18 cellular contexts compared by ENCODE assay signal in the genomic region with DNA sequence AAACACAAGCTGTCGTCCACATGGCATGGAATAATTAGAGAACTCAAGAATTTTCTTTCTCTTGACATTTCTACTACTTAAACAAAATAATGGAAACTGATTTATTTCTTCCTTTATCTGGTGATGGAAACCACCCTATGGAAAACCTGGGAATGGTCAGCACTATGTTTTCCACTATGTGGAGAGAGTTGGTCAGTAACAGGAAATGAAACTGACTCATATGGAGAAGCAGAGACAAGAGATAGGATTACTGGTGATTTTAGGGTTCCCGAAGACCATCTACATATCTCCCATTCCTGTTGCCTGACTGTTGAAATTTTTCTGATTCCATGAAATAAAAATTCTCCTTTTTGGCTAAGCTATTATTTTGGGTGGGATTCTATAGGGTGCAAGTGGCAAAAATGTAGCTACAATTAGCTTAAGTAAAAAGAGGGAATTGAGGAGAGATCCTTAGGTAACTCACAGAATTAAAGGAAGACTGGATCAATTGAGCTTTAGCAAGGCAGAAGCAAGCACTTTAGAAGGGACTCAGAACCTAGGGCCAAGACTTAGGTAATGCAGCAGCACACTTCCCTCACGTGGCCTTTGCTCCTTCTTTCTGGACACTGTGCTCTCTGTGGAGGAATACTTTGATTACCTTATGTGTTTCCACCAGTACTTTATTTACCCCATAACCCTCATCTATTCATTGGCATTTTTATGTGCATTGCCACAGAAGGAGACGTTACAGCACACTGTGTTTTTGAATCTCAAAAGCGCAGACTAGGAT.
DNase-seq lines count a peak whose midpoint lies in the region; ATAC-seq and TF ChIP-seq lines count a peak whose summit lies in the region.
"Had no signal": no experiment of that assay in that cellular context is flagged by ENCODE, and none has a peak within 500 bp of the region (broad histone marks: within the 10 kb centered on the region; RNA-seq: fewer than 3 reads in every experiment).

No MANE protein-coding gene starts in this region.

- no peaks in the 10 kb centered on the region for H3K36me3 Mint-ChIP-seq in activated CD4-positive, alpha-beta T cell treated with anti-CD3 and anti-CD28 coated beads for 36 hours (ENCODE audit: low read depth)
- H3K36me3 Mint-ChIP-seq: naive B cell had no signal

- no peaks in the 10 kb centered on the region for H3K36me3 ChIP-seq in ACC112 (ENCODE audit: insufficient read depth, low read length)
- no peaks in the 10 kb centered on the region for H3K36me3 ChIP-seq in brain microvascular endothelial cell (replicated peaks)
- H3K36me3 ChIP-seq: suprapubic skin had no signal

- H3K27ac Mint-ChIP-seq in activated CD4-positive, alpha-beta T cell treated with anti-CD3 and anti-CD28 coated beads for 36 hours, result no peak overlapping the region
- H3K27ac Mint-ChIP-seq: activated CD8-positive, alpha-beta memory T cell treated with anti-CD3 and anti-CD28 coated beads, Interleukin-2, amount 10 ng/mL, durations not matched to agents 7 days and 5 days; naive B cell had no signal

- DNase-seq in HS-27A (ENCODE audit: low read depth) (peak; percentile 84), brain microvascular endothelial cell (peak; percentile 56), left kidney (ENCODE audit: low read depth, low spot score) (peak; percentile 15), anterior cingulate cortex (lab: John Stamatoyannopoulos, UW) (no peak), NCI-H1417 treated with DMSO at 0.1 percent for 48 hours (lab: John Stamatoyannopoulos, UW) (no peak)
- no peak for DNase-seq in activated CD4-positive, alpha-beta T cell treated with anti-CD3 and anti-CD28 coated beads for 36 hours
- DNase-seq: activated CD8-positive, alpha-beta memory T cell treated with anti-CD3 and anti-CD28 coated beads, Interleukin-2, amount 10 ng/mL, durations not matched to agents 7 days and 5 days; activated naive CD4-positive, alpha-beta T cell treated with anti-CD3 and anti-CD28 coated beads, Interleukin-2, amount 50 U/mL, for 16 hours; left cardiac atrium; MV-4-11; naive B cell; NCI-H2081; NCI-H526 treated with DMSO at 0.1 percent for 48 hours; PC-9 had no signal

- no peaks in the 10 kb centered on the region for H3K27me3 ChIP-seq in ACC112 (ENCODE audit: insufficient read depth, low read length)
- no peaks in the 10 kb centered on the region for H3K27me3 ChIP-seq in brain microvascular endothelial cell (replicated peaks)
- H3K27me3 ChIP-seq: suprapubic skin had no signal

- POLR2A ChIA-PET in activated CD4-positive, alpha-beta T cell treated with anti-CD3 and anti-CD28 coated beads for 36 hours (lab: Charles Lee), result no interaction called here

- H3K27me3 Mint-ChIP-seq in activated CD4-positive, alpha-beta T cell treated with anti-CD3 and anti-CD28 coated beads for 36 hours, result no peaks in the 10 kb centered on the region
- H3K27me3 Mint-ChIP-seq: activated CD8-positive, alpha-beta memory T cell treated with anti-CD3 and anti-CD28 coated beads, Interleukin-2, amount 10 ng/mL, durations not matched to agents 7 days and 5 days had no signal

- H3K27ac ChIP-seq in ACC112 (ENCODE audit: low read depth, low read length), result peak overlapping the region; percentile 68
- H3K27ac ChIP-seq in brain microvascular endothelial cell, result peak overlapping the region; percentile 67
- H3K27ac ChIP-seq: A549, PC-9, suprapubic skin had no signal

- no peaks in the 10 kb centered on the region for H3K9me3 Mint-ChIP-seq in activated CD4-positive, alpha-beta T cell treated with anti-CD3 and anti-CD28 coated beads for 36 hours (ENCODE audit: low read depth)

- no peak overlapping the region for H3K4me3 Mint-ChIP-seq in activated CD4-positive, alpha-beta T cell treated with anti-CD3 and anti-CD28 coated beads for 36 hours
- H3K4me3 Mint-ChIP-seq: activated CD8-positive, alpha-beta memory T cell treated with anti-CD3 and anti-CD28 coated beads, Interleukin-2, amount 10 ng/mL, durations not matched to agents 7 days and 5 days; naive B cell had no signal

- no peak for ATAC-seq in HG02981 (IDR thresholded peaks at IDR 0.05; ENCODE audit: unreplicated experiment)
- ATAC-seq in activated CD4-positive, alpha-beta T cell treated with anti-CD3 and anti-CD28 coated beads for 36 hours, result no peak
- ATAC-seq: A549; activated CD8-positive, alpha-beta memory T cell treated with anti-CD3 and anti-CD28 coated beads, Interleukin-2, amount 10 ng/mL, durations not matched to agents 7 days and 5 days; left cardiac atrium had no signal

- H3K4me1 ChIP-seq in ACC112 (ENCODE audit: control insufficient read depth, insufficient read depth, low read length, unreplicated experiment), result peaks cover 57% of the 10 kb centered on the region
- H3K4me1 ChIP-seq: A549 had no signal

- TF ChIP-seq CTCF in brain microvascular endothelial cell (IDR thresholded peaks at IDR 0.05; ENCODE audit: low read depth, low read length, missing control alignments), result no peak

- H2AFZ ChIP-seq in ACC112 (ENCODE audit: low read length, unreplicated experiment), result peak overlapping the region; percentile 53
- H2AFZ ChIP-seq: PC-9 had no signal

- no peaks in the 10 kb centered on the region for H3K79me2 ChIP-seq in ACC112 (ENCODE audit: control insufficient read depth, insufficient read depth, low read length, unreplicated experiment)

- in situ Hi-C loops in brain microvascular endothelial cell (cut with HindIII; ENCODE audit: low pct_ligation_motif_present, low sequenced_read_pairs), result no loop called here

- H3K4me3 ChIP-seq in ACC112 (ENCODE audit: low read depth, low read length) (peak overlapping the region; percentile 60; the same call in 1 of the 2 replicates), brain microvascular endothelial cell (ENCODE audit: low read depth, low read length) (no peak overlapping the region)
- H3K4me3 ChIP-seq: A549, PC-9, suprapubic skin had no signal

- CTCF ChIA-PET in activated CD4-positive, alpha-beta T cell treated with anti-CD3 and anti-CD28 coated beads for 36 hours (lab: Charles Lee), result interaction anchor here (0.6 kb wide), 2 partner anchors 179 to 186 kb away, joined by 3 to 5 read pairs; no protein-coding TSS in a partner anchor

- no peaks in the 10 kb centered on the region for H3K4me1 Mint-ChIP-seq in activated CD4-positive, alpha-beta T cell treated with anti-CD3 and anti-CD28 coated beads for 36 hours
- H3K4me1 Mint-ChIP-seq: activated CD8-positive, alpha-beta memory T cell treated with anti-CD3 and anti-CD28 coated beads, Interleukin-2, amount 10 ng/mL, durations not matched to agents 7 days and 5 days; naive B cell had no signal

- intact Hi-C loops in activated CD4-positive, alpha-beta T cell treated with anti-CD3 and anti-CD28 coated beads for 36 hours (cut with DNase I, micrococcal nuclease), result no loop called here

Comparison
In these comparisons a context has a peak if more than half of its experiments do, and no peak if none do; other contexts are left out.
1. DNase-seq: peak in HS-27A (single experiment), brain microvascular endothelial cell (single experiment) and left kidney (single experiment); none in anterior cingulate cortex (0 of 58), NCI-H1417 treated with DMSO at 0.1 percent for 48 hours (single experiment) and activated CD4-positive, alpha-beta T cell treated with anti-CD3 and anti-CD28 coated beads for 36 hours (single experiment).